ENCODE assay signal across 14 cellular contexts in genomic region chr16:11893571-11893970, GRCh38. TPM values are rescaled to one million over a fixed set of nuclear protein-coding genes. Genes with fewer than 3 reads are reported as not detected.
DNase-seq lines count a peak whose midpoint lies in the region; ATAC-seq and TF ChIP-seq lines count a peak whose summit lies in the region.
"Had no signal": no experiment of that assay in that cellular context is flagged by ENCODE, and none has a peak within 500 bp of the region (broad histone marks: within the 10 kb centered on the region; RNA-seq: fewer than 3 reads in every experiment).

No MANE protein-coding gene starts in this region.

- no peaks in the 10 kb centered on the region for H3K9me3 Mint-ChIP-seq in activated T-cell treated with anti-CD3 and anti-CD28 coated beads, Interleukin-2, amount 50 U/mL, for 24 hours
- no peaks in the 10 kb centered on the region for H3K9me3 Mint-ChIP-seq in CD14-positive monocyte
- no peaks in the 10 kb centered on the region for H3K9me3 Mint-ChIP-seq in natural killer cell
- H3K9me3 Mint-ChIP-seq: HFFc6 had no signal

- no peak overlapping the region for H3K4me3 Mint-ChIP-seq in activated T-cell treated with anti-CD3 and anti-CD28 coated beads, Interleukin-2, amount 50 U/mL, for 24 hours
- H3K4me3 Mint-ChIP-seq in CD14-positive monocyte (no peak overlapping the region), T-helper 17 cell (peak overlapping the region; percentile 33), natural killer cell (no peak overlapping the region)
- H3K4me3 Mint-ChIP-seq: HFFc6 had no signal

- intact Hi-C loops in CD14-positive monocyte (cut with micrococcal nuclease), result no loop called here
- intact Hi-C loops in natural killer cell (cut with micrococcal nuclease), result no loop called here

- H3K27ac Mint-ChIP-seq in activated T-cell treated with anti-CD3 and anti-CD28 coated beads, Interleukin-2, amount 50 U/mL, for 24 hours, result peak overlapping the region; percentile 66
- H3K27ac Mint-ChIP-seq in CD14-positive monocyte (peak overlapping the region in 6 of 7 donors; percentile 12 to 85 (median 65)), T-helper 17 cell (peak overlapping the region; percentile 47), natural killer cell (peak overlapping the region in 1 of 2 donors; percentile 5)
- H3K27ac Mint-ChIP-seq: HFFc6 had no signal

- no peak for TF ChIP-seq CTCF in CD14-positive monocyte (IDR thresholded peaks at IDR 0.05)
- no peak for TF ChIP-seq CTCF in natural killer cell (IDR thresholded peaks at IDR 0.05)

- ATAC-seq in T-helper 17 cell (peak; percentile 28), natural killer cell (peak in 2 of 3 donors; percentile 54 to 57)
- ATAC-seq in stimulated activated naive CD8-positive, alpha-beta T cell treated with anti-CD3 and anti-CD28 coated beads, Interleukin-15, Interleukin-2, amounts not matched to agents 100 U/mL and 50 U/mL, for 24 hours, result no peak

- H3K9me3 ChIP-seq in T-helper 17 cell (ENCODE audit: control insufficient read depth, low read length, poor library complexity, severe bottlenecking), result no peaks in the 10 kb centered on the region

- no peak for DNase-seq in activated T-cell treated with anti-CD3 and anti-CD28 coated beads, Interleukin-2, amount 50 U/mL, for 24 hours
- DNase-seq in activated T-cell treated with anti-CD3 and anti-CD28 coated beads, Interleukin-2, amount 50 U/mL, for 1 hour, result no peak
- DNase-seq in CD14-positive monocyte (ENCODE audit: low spot score) (no peak), T-helper 17 cell (no peak), natural killer cell (no peak), nucleus accumbens (lab: John Stamatoyannopoulos, UW) (no peak)
- DNase-seq in stimulated activated naive CD8-positive, alpha-beta T cell treated with anti-CD3 and anti-CD28 coated beads, Interleukin-15, Interleukin-2, amounts not matched to agents 100 U/mL and 50 U/mL, for 24 hours, result no peak
- DNase-seq in activated CD8-positive, alpha-beta memory T cell treated with anti-CD3 and anti-CD28 coated beads, Interleukin-2, amount 50 U/mL, for 48 hours, result no peak
- DNase-seq: ACHN, C1 segment of cervical spinal cord, DMS53, GF-D8, HFFc6, IMR-90 had no signal

- H3K4me1 Mint-ChIP-seq in activated T-cell treated with anti-CD3 and anti-CD28 coated beads, Interleukin-2, amount 50 U/mL, for 24 hours (ENCODE audit: low read depth), result peaks cover 26% of the 10 kb centered on the region
- H3K4me1 Mint-ChIP-seq in CD14-positive monocyte (peaks cover 6% of the 10 kb centered on the region), T-helper 17 cell (peaks cover 10% of the 10 kb centered on the region), natural killer cell (peaks cover 12 to 18% of the 10 kb centered on the region in 2 donors)

- H3K36me3 Mint-ChIP-seq in activated T-cell treated with anti-CD3 and anti-CD28 coated beads, Interleukin-2, amount 50 U/mL, for 24 hours (ENCODE audit: low read depth), result peaks cover 86% of the 10 kb centered on the region
- H3K36me3 Mint-ChIP-seq in CD14-positive monocyte (peaks cover 38 to 65% of the 10 kb centered on the region in 2 donors), T-helper 17 cell (ENCODE audit: low read depth) (peaks cover 6% of the 10 kb centered on the region), natural killer cell (no peaks in the 10 kb centered on the region)

- no peaks in the 10 kb centered on the region for H3K27me3 Mint-ChIP-seq in activated T-cell treated with anti-CD3 and anti-CD28 coated beads, Interleukin-2, amount 50 U/mL, for 24 hours
- H3K27me3 Mint-ChIP-seq in CD14-positive monocyte (ENCODE audit: low read depth in 3 of 3), result no peaks in the 10 kb centered on the region
- H3K27me3 Mint-ChIP-seq in T-helper 17 cell, result no peaks in the 10 kb centered on the region
- H3K27me3 Mint-ChIP-seq in natural killer cell (ENCODE audit: low read depth in 2 of 2), result no peaks in the 10 kb centered on the region

RNA-seq across cellular contexts. Expression of gene GSPT1, which starts 22.2 kb away (rescaled TPM):
- polyA plus RNA-seq in CD14-positive monocyte, result 10 to 100 TPM; 47.9 to 48.3 TPM
- 100 to 1,000 TPM; 161 to 203 TPM for total RNA-seq in T-helper 17 cell
- 10 to 100 TPM; 51.4 to 77.8 (median 60.8) TPM for total RNA-seq in natural killer cell

RNA-seq across cellular contexts. Expression of gene RSL1D1, which starts 42.2 kb away (rescaled TPM):
- polyA plus RNA-seq in CD14-positive monocyte, result 100 to 1,000 TPM; 124 to 182 TPM
- total RNA-seq in T-helper 17 cell (100 to 1,000 TPM; 159 to 186 TPM), natural killer cell (100 to 1,000 TPM in 1 of 3 donors, 10 to 100 TPM in 2; 66.3 to 102 (median 99.1) TPM)

RNA-seq across cellular contexts. Expression of gene NPIPB2, which starts 48.3 kb away (rescaled TPM):
- under 1 TPM in 1 of 2 donors, not detected in 1; 0.81 TPM for polyA plus RNA-seq in CD14-positive monocyte
- 10 to 100 TPM; 13.6 to 19.1 TPM for total RNA-seq in T-helper 17 cell
- 10 to 100 TPM; 19.6 to 43.3 (median 22.4) TPM for total RNA-seq in natural killer cell
